In genomic region chr5:132429451-132430440, GRCh38 we compare ENCODE assay signal across 11 cellular contexts.
A peak's percentile ranks its signal among the peaks of the same experiment; 100 is the strongest.
DNase-seq lines count a peak whose midpoint lies in the region; ATAC-seq and TF ChIP-seq lines count a peak whose summit lies in the region.
"Had no signal": no experiment of that assay in that cellular context is flagged by ENCODE, and none has a peak within 500 bp of the region (broad histone marks: within the 10 kb centered on the region; RNA-seq: fewer than 3 reads in every experiment).

No MANE protein-coding gene starts in this region.

- H3K4me3 ChIP-seq in SJCRH30 (no peak overlapping the region), esophagus squamous epithelium (no peak overlapping the region), smooth muscle cell (no peak overlapping the region)

- WGBS in esophagus squamous epithelium, 2 donors = 83 to 86% methylated on average over 5 to 6 of the region's 6 CpGs
- 57% methylated on average over 6 of the region's 6 CpGs for WGBS in smooth muscle cell (ENCODE audit: low lambda C conversion rate)

- no peak for ATAC-seq in HG03378 (IDR thresholded peaks at IDR 0.05; ENCODE audit: unreplicated experiment)

- H3K27me3 ChIP-seq in SJCRH30 = no peaks in the 10 kb centered on the region
- H3K27me3 ChIP-seq in esophagus squamous epithelium = no peaks in the 10 kb centered on the region
- no peaks in the 10 kb centered on the region for H3K27me3 ChIP-seq in smooth muscle cell (ENCODE audit: low read depth)

- peaks cover 15% of the 10 kb centered on the region for H3F3A ChIP-seq in smooth muscle cell (ENCODE audit: low read depth)

- no peaks in the 10 kb centered on the region for H3K36me3 ChIP-seq in SJCRH30
- peaks cover 0 to 9% (median 0%) of the 10 kb centered on the region in 3 donors for H3K36me3 ChIP-seq in esophagus squamous epithelium
- no peaks in the 10 kb centered on the region for H3K36me3 ChIP-seq in smooth muscle cell (ENCODE audit: low read depth)

- intact Hi-C loops in esophagus squamous epithelium (cut with DNase I) = loop anchor here (5.0 kb wide), 1 partner anchor 58 kb away; no protein-coding TSS in a partner anchor

- DNase-seq in NOMO-1 treated with DMSO at 0.1 percent for 48 hours (lab: John Stamatoyannopoulos, UW; ENCODE audit: unreplicated experiment) (peak; percentile 47), NOMO-1 treated with dmso at 0.1 percent for 144 hours (lab: John Stamatoyannopoulos, UW; ENCODE audit: unreplicated experiment) (no peak), SJCRH30 (no peak), esophagus squamous epithelium (lab: John Stamatoyannopoulos, UW) (no peak), smooth muscle cell (lab: John Stamatoyannopoulos, UW; ENCODE audit: unreplicated experiment) (no peak), DMS114 treated with DMSO at 0.1 percent for 48 hours (lab: John Stamatoyannopoulos, UW; ENCODE audit: unreplicated experiment) (no peak), NCI-H1417 treated with DMSO at 0.1 percent for 48 hours (lab: John Stamatoyannopoulos, UW) (no peak)
- DNase-seq: effector CD8-positive, alpha-beta T cell; NCI-H1105 treated with DMSO at 0.1 percent for 48 hours; Right ventricle myocardium superior had no signal

- no peak overlapping the region for H3K9ac ChIP-seq in smooth muscle cell (ENCODE audit: low read depth)

- no peak for TF ChIP-seq CTCF in esophagus squamous epithelium (IDR thresholded peaks at IDR 0.05)
- TF ChIP-seq CTCF in smooth muscle cell (IDR thresholded peaks at IDR 0.05; ENCODE audit: borderline replicate concordance, insufficient read depth, poor library complexity, severe bottlenecking) = no peak

- peaks cover 45% of the 10 kb centered on the region for H3K4me1 ChIP-seq in SJCRH30
- peaks cover 44 to 90% (median 72%) of the 10 kb centered on the region in 3 donors for H3K4me1 ChIP-seq in esophagus squamous epithelium
- H3K4me1 ChIP-seq in smooth muscle cell (ENCODE audit: low read depth) = peaks cover 28% of the 10 kb centered on the region

- H3K27ac ChIP-seq in SJCRH30 (peak overlapping the region; percentile 26), esophagus squamous epithelium (peak overlapping the region; percentile 7 to 88 (median 79)), smooth muscle cell (ENCODE audit: low read depth) (peak overlapping the region; percentile 47)

- H3K9me3 ChIP-seq in SJCRH30 (replicated peaks) = no peaks in the 10 kb centered on the region
- no peaks in the 10 kb centered on the region for H3K9me3 ChIP-seq in esophagus squamous epithelium
- no peaks in the 10 kb centered on the region for H3K9me3 ChIP-seq in smooth muscle cell (replicated peaks; ENCODE audit: low read depth)

- no peak for TF ChIP-seq POLR2A in esophagus squamous epithelium (IDR thresholded peaks at IDR 0.05)

- no peaks in the 10 kb centered on the region for H4K20me1 ChIP-seq in smooth muscle cell (ENCODE audit: low read depth)

- H3K79me2 ChIP-seq in smooth muscle cell (ENCODE audit: low read depth) = no peaks in the 10 kb centered on the region

- H3K4me2 ChIP-seq in smooth muscle cell = peak overlapping the region; percentile 40

- no peak overlapping the region for H2AFZ ChIP-seq in smooth muscle cell (ENCODE audit: low read depth)

Comparison
In these comparisons a context has a peak if more than half of its experiments do, and no peak if none do; other contexts are left out.
1. H3K27ac ChIP-seq: peak in every context shown above with its lines; median percentile 79 in esophagus squamous epithelium; 47 in smooth muscle cell; 26 in SJCRH30.